In genomic region chr11:13207665-13208594, GRCh38 we compare ENCODE assay signal across 8 cellular contexts.
DNase-seq lines count a peak whose midpoint lies in the region; ATAC-seq, FAIRE-seq and TF ChIP-seq lines count a peak whose summit lies in the region.

No MANE protein-coding gene starts in this region.

- no TSS peak for BruUV-seq in HepG2 (replicated peaks; lab: Mats Ljungman, UMichigan)

- in situ Hi-C loops in HepG2 (cut with HindIII; ENCODE audit: extremely low pct_ligation_motif_present, low pct_unique_long_range_greater_than_20kb): loop anchor here (5.0 kb wide), 1 partner anchor 134 kb away; no protein-coding TSS in a partner anchor

- peak overlapping the region; percentile 50 for H3K9ac ChIP-seq in HepG2 (ENCODE audit: insufficient read depth, low read depth, low read length)

- H3K4me1 ChIP-seq in RWPE2 (ENCODE audit: insufficient read depth, poor library complexity, severe bottlenecking) (peaks cover 7% of the 10 kb centered on the region), HepG2 (ENCODE audit: insufficient read depth, low read length) (peaks cover 20% of the 10 kb centered on the region)

- no peaks in the 10 kb centered on the region for H3K27me3 ChIP-seq in RWPE2 (ENCODE audit: insufficient read depth, poor library complexity, severe bottlenecking)
- H3K27me3 ChIP-seq in HepG2 (ENCODE audit: control insufficient read depth in 1 of 2, insufficient read depth in 2 of 2, low read length in 2 of 2): peaks cover 0 to 12% of the 10 kb centered on the region in 2 experiments; a peak in 3 of 5 replicates

- H3K4me2 ChIP-seq in HepG2 (ENCODE audit: low read depth, low read length): peak overlapping the region; percentile 94

- TF ChIP-seq RAD21 in HepG2 (CRISPR knock-in tag; IDR thresholded peaks at IDR 0.05): no peak

- WGBS in HepG2 (ENCODE audit: low lambda C conversion rate): 1% methylated on average over 16 of the region's 16 CpGs

- H3K27ac ChIP-seq in RWPE2 (ENCODE audit: poor library complexity, severe bottlenecking) (peak overlapping the region; percentile 26), HepG2 (ENCODE audit: extremely low read length, insufficient read depth, low read length) (no peak overlapping the region)

- peak overlapping the region; percentile 87 for H2AFZ ChIP-seq in HepG2 (ENCODE audit: low read length)

- H3K9me3 ChIP-seq in RWPE2 (ENCODE audit: severe bottlenecking) (no peaks in the 10 kb centered on the region), HepG2 (ENCODE audit: low read length) (no peaks in the 10 kb centered on the region)

- TF ChIP-seq EP300 in HepG2 (IDR thresholded peaks at IDR 0.05; ENCODE audit: low read depth in 2 of 2, low read length in 2 of 2): no peak
- no peak for TF ChIP-seq EP300 in HepG2 (CRISPR knock-in tag; IDR thresholded peaks at IDR 0.05; ENCODE audit: borderline replicate concordance)

- DNase-seq in activated CD4-positive, CD25-positive, alpha-beta regulatory T cell treated with anti-CD3 and anti-CD28 coated beads, Interleukin-2, amount 50 U/mL, for 72 hours: no peak
- no peak for DNase-seq in RWPE2 (ENCODE audit: low spot score)
- DNase-seq in choroid plexus epithelial cell (ENCODE audit: low read depth): peak; percentile 95
- peak; percentile 54 for DNase-seq in HepG2 (ENCODE audit: low spot score)
- DNase-seq in superior temporal gyrus (ENCODE audit: extremely low spot score): peak; percentile 68
- DNase-seq in GM10266 (ENCODE audit: extremely low spot score): no peak

- POLR2A ChIA-PET in HepG2 (lab: Yijun Ruan, JAX): interaction anchor here (1.2 kb wide), 1 partner anchor 71 kb away, joined by 3 read pairs; no protein-coding TSS in a partner anchor

- intact Hi-C loops in HepG2 (cut with micrococcal nuclease; ENCODE audit: unreplicated experiment): no loop called here

- H3K4me3 ChIP-seq in RWPE2 (ENCODE audit: severe bottlenecking) (no peak overlapping the region), choroid plexus epithelial cell (ENCODE audit: low read depth, low read length) (peak overlapping the region; percentile 47), HepG2 (replicated peaks in 1 of 3; ENCODE audit: insufficient read depth in 1 of 3, low read depth in 2 of 3, low read length in 3 of 3) (peak overlapping the region; percentile 55 to 69 (median 59))

- FAIRE-seq in HepG2 (lab: Jason Lieb, UNC): no peak

- no peaks in the 10 kb centered on the region for H3K79me2 ChIP-seq in HepG2 (ENCODE audit: insufficient read depth, low read length)

- CTCF ChIA-PET in HepG2 (lab: Yijun Ruan, JAX; ENCODE audit: low intra/inter-chr PET ratio, low total read pairs): no interaction called here

- H3K36me3 ChIP-seq in RWPE2 (ENCODE audit: low read depth): no peaks in the 10 kb centered on the region
- no peaks in the 10 kb centered on the region for H3K36me3 ChIP-seq in HepG2 (replicated peaks in 1 of 2; ENCODE audit: control insufficient read depth in 1 of 2, insufficient read depth in 2 of 2, low read length in 2 of 2)

- TF ChIP-seq CTCF in RWPE2 (IDR thresholded peaks at IDR 0.05; ENCODE audit: poor library complexity, severe bottlenecking) (peak; percentile 4), choroid plexus epithelial cell (conservative IDR thresholded peaks at IDR 0.05; ENCODE audit: low read depth, low read length) (no peak), HepG2 (CRISPR knock-in tag; IDR thresholded peaks at IDR 0.05) (no peak), GM10266 (IDR thresholded peaks at IDR 0.05; ENCODE audit: control insufficient read depth, insufficient read depth, low read depth, missing control alignments) (no peak)

- no peaks in the 10 kb centered on the region for H4K20me1 ChIP-seq in HepG2 (ENCODE audit: insufficient read depth, low read length)

- no peak for TF ChIP-seq POLR2A in HepG2 (IDR thresholded peaks at IDR 0.05; ENCODE audit: insufficient read depth in 1 of 2, low read depth in 2 of 2, low read length in 2 of 2)

- ATAC-seq in activated CD4-positive, CD25-positive, alpha-beta regulatory T cell treated with anti-CD3 and anti-CD28 coated beads, Interleukin-2, amount 50 U/mL, for 24 hours: peak; percentile 79 to 82
- ATAC-seq in RWPE2 (ENCODE audit: low read depth) (peak; percentile 37; the same call in 2 of the 3 replicates), HepG2 (peak; percentile 78), GM19395 (IDR thresholded peaks at IDR 0.05; ENCODE audit: unreplicated experiment) (no peak)

TF ChIP-seq in HepG2, 621 proteins besides CTCF, POLR2A, EP300 and RAD21 (continues in another document):
- peak; percentile 90 for TF ChIP-seq FOSL2 (CRISPR knock-in tag; IDR thresholded peaks at IDR 0.05)
- TF ChIP-seq SOX13 (IDR thresholded peaks at IDR 0.05): no peak
- TF ChIP-seq SOX13 (CRISPR knock-in tag; conservative IDR thresholded peaks at IDR 0.05 in 1 of 2, IDR thresholded peaks at IDR 0.05 in 1 of 2): peak in 1 of 2 experiments; percentile 79; a peak in 2 of 4 replicates
- TF ChIP-seq IRF1 (CRISPR knock-in tag; IDR thresholded peaks at IDR 0.05; ENCODE audit: low read depth): peak; percentile 56; the same call in 1 of the 2 replicates
- TF ChIP-seq ATF3 (CRISPR knock-in tag; IDR thresholded peaks at IDR 0.05): peak; percentile 64; the same call in 1 of the 2 replicates
- peak; percentile 39; the same call in 1 of the 2 replicates for TF ChIP-seq GATA4 (IDR thresholded peaks at IDR 0.05; ENCODE audit: borderline replicate concordance, low read depth)
- no peak for TF ChIP-seq KAT2B (IDR thresholded peaks at IDR 0.05; ENCODE audit: borderline replicate concordance, low read depth, low read length)
- no peak for TF ChIP-seq TGIF2 (CRISPR knock-in tag; IDR thresholded peaks at IDR 0.05)
- no peak for TF ChIP-seq HOXD1 (CRISPR knock-in tag; IDR thresholded peaks at IDR 0.05)
- TF ChIP-seq ARID5B (CRISPR knock-in tag; IDR thresholded peaks at IDR 0.05): peak; percentile 28; the same call in 1 of the 2 replicates
- no peak for TF ChIP-seq NFIB (CRISPR knock-in tag; IDR thresholded peaks at IDR 0.05; ENCODE audit: borderline replicate concordance)
- TF ChIP-seq NR1H2 (CRISPR knock-in tag; IDR thresholded peaks at IDR 0.05; ENCODE audit: borderline replicate concordance, low read depth): no peak
- 0 out of 2 replicates have a peak, but pooled peaks have one; percentile 10 for TF ChIP-seq KAT8 (CRISPR knock-in tag; IDR thresholded peaks at IDR 0.05)
- 0 out of 2 replicates have a peak, but pooled peaks have one; percentile 26 for TF ChIP-seq FOXP4 (CRISPR knock-in tag; IDR thresholded peaks at IDR 0.05)
- no peak for TF ChIP-seq RFX3 (CRISPR knock-in tag; IDR thresholded peaks at IDR 0.05)
- TF ChIP-seq CEBPG (CRISPR knock-in tag; IDR thresholded peaks at IDR 0.05): peak; percentile 77
- TF ChIP-seq ZSCAN12 (CRISPR knock-in tag; IDR thresholded peaks at IDR 0.05): no peak
- TF ChIP-seq SAP130 (CRISPR knock-in tag; IDR thresholded peaks at IDR 0.05; ENCODE audit: low read depth): peak; percentile 16; the same call in 1 of the 2 replicates

Comparison
In these comparisons a context has a peak if more than half of its experiments do, and no peak if none do; other contexts are left out.
1. DNase-seq: peak in choroid plexus epithelial cell (single experiment), HepG2 (single experiment) and superior temporal gyrus (single experiment); none in activated CD4-positive, CD25-positive, alpha-beta regulatory T cell treated with anti-CD3 and anti-CD28 coated beads, Interleukin-2, amount 50 U/mL, for 72 hours (single experiment), RWPE2 (single experiment) and GM10266 (single experiment).